Comparison of ENCODE assay signal across 1 cellular context in genomic region chr6:153129873-153130514, GRCh38.
TF ChIP-seq lines count a peak whose summit lies in the region.

No MANE protein-coding gene starts in this region.

TF ChIP-seq in H1, 55 proteins besides CTCF, POLR2A, EP300 and RAD21 (continued from another document):
- TF ChIP-seq RBBP5 (IDR thresholded peaks at IDR 0.05; ENCODE audit: borderline replicate concordance, low read depth, low read length) (no peak), GABPA (IDR thresholded peaks at IDR 0.05; ENCODE audit: borderline replicate concordance, insufficient read depth, low read length) (no peak), CEBPB (IDR thresholded peaks at IDR 0.05; ENCODE audit: low read depth, low read length) (no peak), BACH1 (IDR thresholded peaks at IDR 0.05; ENCODE audit: low read length) (no peak), SP2 (IDR thresholded peaks at IDR 0.05; ENCODE audit: low read length) (no peak), CHD7 (IDR thresholded peaks at IDR 0.05; ENCODE audit: insufficient replicate concordance, low read length) (no peak), JUND (IDR thresholded peaks at IDR 0.05; ENCODE audit: low read length) (no peak)
